ENCODE assay signal across 8 cellular contexts in the genomic region with DNA sequence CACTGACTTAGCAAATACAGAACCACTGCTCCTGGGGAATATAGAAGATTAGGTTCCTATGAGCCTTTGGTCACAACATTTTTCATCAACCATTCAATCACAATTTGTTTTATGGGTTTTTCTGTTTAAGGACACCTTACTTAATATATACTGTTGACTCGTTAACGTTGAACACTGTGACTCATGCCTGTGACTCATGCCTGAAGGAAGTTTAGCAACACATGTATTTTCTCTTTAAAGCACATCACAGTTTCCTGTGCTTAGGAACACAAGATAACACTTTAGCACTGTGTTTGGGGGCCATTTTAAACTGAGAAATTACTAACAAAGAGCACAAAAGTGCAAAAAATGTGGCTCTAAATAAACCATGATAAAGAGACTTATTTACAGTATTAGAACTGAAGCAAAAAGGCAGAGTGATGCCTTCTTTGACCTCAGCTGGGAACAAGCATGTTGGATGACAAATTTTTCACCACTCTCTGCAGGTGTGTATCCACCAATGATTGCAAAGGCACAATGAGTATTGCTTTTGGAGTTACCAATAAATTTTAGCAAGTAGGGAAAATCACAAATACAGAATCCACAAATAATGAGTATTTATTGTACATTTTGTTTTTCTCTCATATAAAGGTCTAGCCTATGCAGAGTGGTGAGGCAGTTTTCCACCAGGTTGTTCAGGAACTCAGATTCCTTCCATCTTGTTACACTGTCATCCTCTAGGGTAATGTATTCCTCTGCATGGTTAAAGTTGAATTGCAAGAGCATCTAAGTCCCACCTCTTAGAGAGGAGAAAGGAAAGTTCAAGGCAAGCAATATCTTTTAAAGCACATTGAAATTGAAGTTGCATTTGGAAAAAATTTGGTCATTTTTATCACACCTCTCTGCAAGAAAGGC. TPM values are rescaled to one million over a fixed set of nuclear protein-coding genes. Genes with fewer than 3 reads are reported as not detected.
DNase-seq lines count a peak whose midpoint lies in the region; ATAC-seq lines count a peak whose summit lies in the region.

No MANE protein-coding gene starts in this region.

- H3K27ac Mint-ChIP-seq in activated CD4-positive, alpha-beta memory T cell treated with anti-CD3 and anti-CD28 coated beads, Interleukin-2, amount 10 ng/mL, durations not matched to agents 7 days and 5 days = peak overlapping the region; percentile 86

- POLR2A ChIA-PET in activated CD4-positive, alpha-beta memory T cell treated with anti-CD3 and anti-CD28 coated beads, Interleukin-2, amount 10 ng/mL, durations not matched to agents 7 days and 5 days (lab: Charles Lee) = interaction anchor here (1.5 to 1.8 kb wide), 3 partner anchors 21 to 103 kb away, joined by 4 to 6 read pairs (median 4); a partner anchor contains a TSS

- DNase-seq in CD1c-positive myeloid dendritic cell (ENCODE audit: extremely low spot score) = peak; percentile 87
- DNase-seq in LoVo (ENCODE audit: low spot score) = peak; percentile 79
- peak; percentile 61 for DNase-seq in activated CD4-positive, alpha-beta memory T cell treated with anti-CD3 and anti-CD28 coated beads, Interleukin-2, amount 10 ng/mL, durations not matched to agents 7 days and 5 days
- DNase-seq in fibroblast of peridontal ligament (ENCODE audit: extremely low read depth) = peak; percentile 89
- peak; percentile 46 to 67 for DNase-seq in stimulated activated CD4-positive, alpha-beta T cell treated with anti-CD3 and anti-CD28 coated beads, Interleukin-15, amount 100 ng/mL, for 48 hours (ENCODE audit: low read depth in 2 of 2)
- DNase-seq in putamen (ENCODE audit: low spot score) = no peak
- DNase-seq in SK-N-DZ (ENCODE audit: low spot score) = no peak

- ATAC-seq in GM21360 (IDR thresholded peaks at IDR 0.05; ENCODE audit: unreplicated experiment) = no peak

- no peaks in the 10 kb centered on the region for H3K9me3 Mint-ChIP-seq in activated CD4-positive, alpha-beta memory T cell treated with anti-CD3 and anti-CD28 coated beads, Interleukin-2, amount 10 ng/mL, durations not matched to agents 7 days and 5 days

- H3K4me1 Mint-ChIP-seq in activated CD4-positive, alpha-beta memory T cell treated with anti-CD3 and anti-CD28 coated beads, Interleukin-2, amount 10 ng/mL, durations not matched to agents 7 days and 5 days = peaks cover 25% of the 10 kb centered on the region

- peaks cover 1% of the 10 kb centered on the region for H3K27me3 Mint-ChIP-seq in activated CD4-positive, alpha-beta memory T cell treated with anti-CD3 and anti-CD28 coated beads, Interleukin-2, amount 10 ng/mL, durations not matched to agents 7 days and 5 days

- H3K4me3 Mint-ChIP-seq in activated CD4-positive, alpha-beta memory T cell treated with anti-CD3 and anti-CD28 coated beads, Interleukin-2, amount 10 ng/mL, durations not matched to agents 7 days and 5 days = no peak overlapping the region

- peaks cover 10% of the 10 kb centered on the region for H3K36me3 Mint-ChIP-seq in activated CD4-positive, alpha-beta memory T cell treated with anti-CD3 and anti-CD28 coated beads, Interleukin-2, amount 10 ng/mL, durations not matched to agents 7 days and 5 days (ENCODE audit: low read depth)

- CTCF ChIA-PET in activated CD4-positive, alpha-beta memory T cell treated with anti-CD3 and anti-CD28 coated beads, Interleukin-2, amount 10 ng/mL, durations not matched to agents 7 days and 5 days (lab: Charles Lee) = no interaction called here

RNA-seq across cellular contexts. Expression of a gene that starts 7.3 kb away (rescaled TPM):
- total RNA-seq in activated CD4-positive, alpha-beta memory T cell treated with anti-CD3 and anti-CD28 coated beads, Interleukin-2, amount 10 ng/mL, durations not matched to agents 7 days and 5 days = 1 to 10 TPM; 1.3 to 2.0 TPM
- 3.7 and 5.6 TPM in 2 replicates for polyA plus RNA-seq in SK-N-DZ (2014; cell fraction: cytosol; rRNA removed)
- 6.2 TPM in 2 replicates for polyA plus RNA-seq in SK-N-DZ (2014; cell fraction: nucleus; rRNA removed)

RNA-seq across cellular contexts. Expression of a gene that starts 21.5 kb away (rescaled TPM):
- total RNA-seq in activated CD4-positive, alpha-beta memory T cell treated with anti-CD3 and anti-CD28 coated beads, Interleukin-2, amount 10 ng/mL, durations not matched to agents 7 days and 5 days = 10 to 100 TPM; 51.3 to 54.9 TPM
- polyA plus RNA-seq in SK-N-DZ (2014; cell fraction: cytosol; rRNA removed) = 32.9 and 45.5 TPM in 2 replicates
- 387 and 444 TPM in 2 replicates for polyA plus RNA-seq in SK-N-DZ (2014; cell fraction: nucleus; rRNA removed)

Comparison
In these comparisons a context has a peak if more than half of its experiments do, and no peak if none do; other contexts are left out.
1. DNase-seq: peak in CD1c-positive myeloid dendritic cell (single experiment), LoVo (single experiment), activated CD4-positive, alpha-beta memory T cell treated with anti-CD3 and anti-CD28 coated beads, Interleukin-2, amount 10 ng/mL, durations not matched to agents 7 days and 5 days (single experiment), fibroblast of peridontal ligament (single experiment) and stimulated activated CD4-positive, alpha-beta T cell treated with anti-CD3 and anti-CD28 coated beads, Interleukin-15, amount 100 ng/mL, for 48 hours (2 of 2); none in putamen (single experiment) and SK-N-DZ (single experiment).